In genomic region chr22:42379961-42380537, GRCh38 we compare ENCODE assay signal across 28 cellular contexts. TPM values are rescaled to one million over a fixed set of nuclear protein-coding genes. Genes with fewer than 3 reads are reported as not detected.
DNase-seq lines count a peak whose midpoint lies in the region; ATAC-seq and TF ChIP-seq lines count a peak whose summit lies in the region.
"Had no signal": no experiment of that assay in that cellular context is flagged by ENCODE, and none has a peak within 500 bp of the region (broad histone marks: within the 10 kb centered on the region; RNA-seq: fewer than 3 reads in every experiment).

No MANE protein-coding gene starts in this region.

- TF ChIP-seq EP300 in esophagus muscularis mucosa (IDR thresholded peaks at IDR 0.05): no peak

- H3K14ac ChIP-seq in neuronal stem cell (ENCODE audit: low read length): no peak overlapping the region

- CTCF ChIA-PET in WTC11 (lab: Charles Lee): interaction anchor here (2.5 kb wide), 1 partner anchor 11 kb away, joined by 6 read pairs; no protein-coding TSS in a partner anchor

- H4K8ac ChIP-seq in neuronal stem cell (ENCODE audit: low read depth, low read length): no peak overlapping the region

- peak overlapping the region; percentile 6 for H2BK120ac ChIP-seq in neuronal stem cell (ENCODE audit: low read depth, low read length)

- peak overlapping the region; percentile 25 for H3K9ac ChIP-seq in neuronal stem cell (ENCODE audit: low read depth, low read length, poor library complexity)

- H3K27me3 ChIP-seq in neuronal stem cell (ENCODE audit: control insufficient read depth in 3 of 3, insufficient read depth in 3 of 3, low read depth in 1 of 3, low read length in 3 of 3) (peaks cover 0 to 65% (median 0%) of the 10 kb centered on the region in 3 experiments), esophagus muscularis mucosa (no peaks in the 10 kb centered on the region)
- H3K27me3 ChIP-seq: body of pancreas, tibial nerve had no signal

- no peak overlapping the region for H3K27ac ChIP-seq in neuronal stem cell (replicated peaks; ENCODE audit: low read length)
- no peak overlapping the region for H3K27ac ChIP-seq in esophagus muscularis mucosa (replicated peaks in 1 of 4)
- H3K27ac ChIP-seq: A549, body of pancreas, tibial nerve had no signal

- no peak overlapping the region for H2AFZ ChIP-seq in neuronal stem cell (ENCODE audit: low read length)

- no peak overlapping the region for H4K91ac ChIP-seq in neuronal stem cell (ENCODE audit: low read depth, low read length, poor library complexity)

- H3K36me3 Mint-ChIP-seq in WTC11: peaks cover 8% of the 10 kb centered on the region
- H3K36me3 Mint-ChIP-seq in HFFc6 (ENCODE audit: low read depth): no peaks in the 10 kb centered on the region
- H3K36me3 Mint-ChIP-seq: activated CD8-positive, alpha-beta memory T cell treated with anti-CD3 and anti-CD28 coated beads, Interleukin-2, amount 10 ng/mL, durations not matched to agents 7 days and 5 days; CD4-positive, alpha-beta memory T cell; mesothelial cell of epicardium; naive thymus-derived CD8-positive, alpha-beta T cell had no signal

- no peak overlapping the region for H3K23ac ChIP-seq in neuronal stem cell (ENCODE audit: low read depth, low read length, poor library complexity)

- H3K4me3 Mint-ChIP-seq in WTC11: no peak overlapping the region
- H3K4me3 Mint-ChIP-seq in HFFc6: no peak overlapping the region
- H3K4me3 Mint-ChIP-seq: activated CD8-positive, alpha-beta memory T cell treated with anti-CD3 and anti-CD28 coated beads, Interleukin-2, amount 10 ng/mL, durations not matched to agents 7 days and 5 days; activated T-cell treated with anti-CD3 and anti-CD28 coated beads, Interleukin-2, amount 50 U/mL, for 72 hours; CD4-positive, alpha-beta memory T cell; mesothelial cell of epicardium; naive thymus-derived CD8-positive, alpha-beta T cell had no signal

- H3K36me3 ChIP-seq in neuronal stem cell (replicated peaks in 1 of 2; ENCODE audit: control insufficient read depth in 2 of 2, insufficient read depth in 2 of 2, low read length in 2 of 2) (no peaks in the 10 kb centered on the region), esophagus muscularis mucosa (no peaks in the 10 kb centered on the region)
- H3K36me3 ChIP-seq: tibial nerve had no signal

- no peak for ATAC-seq in WTC11
- ATAC-seq: A549; activated CD8-positive, alpha-beta memory T cell treated with anti-CD3 and anti-CD28 coated beads, Interleukin-2, amount 10 ng/mL, durations not matched to agents 7 days and 5 days; activated T-cell treated with anti-CD3 and anti-CD28 coated beads, Interleukin-2, amount 50 U/mL, for 72 hours; body of pancreas; naive thymus-derived CD8-positive, alpha-beta T cell; PC-3 had no signal

- no peak for TF ChIP-seq POLR2A in esophagus muscularis mucosa (IDR thresholded peaks at IDR 0.05; ENCODE audit: low read depth)

- POLR2A ChIA-PET in WTC11 (lab: Charles Lee): interaction anchor here (0.9 kb wide), 1 partner anchor 11 kb away, joined by 3 read pairs; no protein-coding TSS in a partner anchor

- DNase-seq in NCI-H2081 (lab: John Stamatoyannopoulos, UW) (peak; percentile 30 to 47), NCI-H2081 treated with DMSO at 0.1 percent for 48 hours (lab: John Stamatoyannopoulos, UW) (no peak), NCI-H146 (lab: John Stamatoyannopoulos, UW) (peak; percentile 58), NCI-H748 treated with DMSO at 0.1 percent for 48 hours (lab: John Stamatoyannopoulos, UW) (peak; percentile 30), neuronal stem cell (ENCODE audit: low spot score) (no peak), WTC11 (ENCODE audit: low spot score) (no peak), HFFc6 (no peak), esophagus muscularis mucosa (ENCODE audit: extremely low spot score) (no peak)
- DNase-seq: activated CD8-positive, alpha-beta memory T cell treated with anti-CD3 and anti-CD28 coated beads, Interleukin-2, amount 10 ng/mL, durations not matched to agents 7 days and 5 days; activated naive CD4-positive, alpha-beta T cell treated with Interleukin-2 at 50 U/mL for 16 hours; activated T-cell treated with anti-CD3 and anti-CD28 coated beads, Interleukin-2, amount 50 U/mL, for 72 hours; AML-193; body of pancreas; CD4-positive, alpha-beta memory T cell; GDM1; GOT3; Karpas-422; naive thymus-derived CD8-positive, alpha-beta T cell; NK-92 treated with Interleukin-12 subunit alpha and Interleukin-12 subunit beta, amount 100 ng/mL, for 24 hours; PC-3; stimulated activated CD8-positive, alpha-beta memory T cell treated with anti-CD3 and anti-CD28 coated beads, Interleukin-4, amount 100 ng/mL, for 48 hours had no signal

- H3K27ac Mint-ChIP-seq in WTC11: no peak overlapping the region
- no peak overlapping the region for H3K27ac Mint-ChIP-seq in HFFc6
- H3K27ac Mint-ChIP-seq: activated CD8-positive, alpha-beta memory T cell treated with anti-CD3 and anti-CD28 coated beads, Interleukin-2, amount 10 ng/mL, durations not matched to agents 7 days and 5 days; mesothelial cell of epicardium had no signal

- intact Hi-C loops in esophagus muscularis mucosa (cut with DNase I): no loop called here

- H3K27me3 Mint-ChIP-seq in WTC11 (ENCODE audit: low read depth): peaks cover 17% of the 10 kb centered on the region
- peaks cover 26% of the 10 kb centered on the region for H3K27me3 Mint-ChIP-seq in HFFc6 (ENCODE audit: insufficient read depth)
- H3K27me3 Mint-ChIP-seq: activated CD8-positive, alpha-beta memory T cell treated with anti-CD3 and anti-CD28 coated beads, Interleukin-2, amount 10 ng/mL, durations not matched to agents 7 days and 5 days; CD4-positive, alpha-beta memory T cell had no signal

- peak overlapping the region; percentile 43 for H2BK12ac ChIP-seq in neuronal stem cell (ENCODE audit: low read length)

- H3K9me3 Mint-ChIP-seq in WTC11 (peaks cover 6% of the 10 kb centered on the region), HFFc6 (no peaks in the 10 kb centered on the region)
- H3K9me3 Mint-ChIP-seq: activated T-cell treated with anti-CD3 and anti-CD28 coated beads, Interleukin-2, amount 50 U/mL, for 72 hours; CD4-positive, alpha-beta memory T cell; mesothelial cell of epicardium; naive thymus-derived CD8-positive, alpha-beta T cell had no signal

- no peak overlapping the region for H2BK5ac ChIP-seq in neuronal stem cell (ENCODE audit: low read length)

- H3K79me1 ChIP-seq in neuronal stem cell (ENCODE audit: low read depth, low read length): no peaks in the 10 kb centered on the region

- peaks cover 28 to 30% of the 10 kb centered on the region in 2 donors for H3K4me1 ChIP-seq in neuronal stem cell (ENCODE audit: control insufficient read depth in 2 of 2, insufficient read depth in 1 of 2, low read depth in 1 of 2, low read length in 2 of 2)
- peaks cover 0 to 13% (median 6%) of the 10 kb centered on the region in 4 donors for H3K4me1 ChIP-seq in esophagus muscularis mucosa
- H3K4me1 ChIP-seq: A549 had no signal

- WGBS in neuronal stem cell (ENCODE audit: extremely low coverage in 2 of 2, insufficient read length in 2 of 2, insufficient replicate concordance in 1 of 2), 2 donors: no CpG with 5 or more reads among the region's 16 CpGs
- WGBS in esophagus muscularis mucosa: 92% methylated on average over 13 of the region's 16 CpGs

- peaks cover 37% of the 10 kb centered on the region for H3K4me1 Mint-ChIP-seq in WTC11
- H3K4me1 Mint-ChIP-seq in HFFc6 (ENCODE audit: low read depth): peaks cover 8% of the 10 kb centered on the region
- H3K4me1 Mint-ChIP-seq: CD4-positive, alpha-beta memory T cell had no signal

- no peak overlapping the region for H3K18ac ChIP-seq in neuronal stem cell (ENCODE audit: low read length)

- TF ChIP-seq CTCF in WTC11 (IDR thresholded peaks at IDR 0.05) (no peak), HFFc6 (IDR thresholded peaks at IDR 0.05) (no peak), esophagus muscularis mucosa (IDR thresholded peaks at IDR 0.05) (no peak)

- H2BK15ac ChIP-seq in neuronal stem cell (ENCODE audit: low read length): no peak overlapping the region

- H3K4me2 ChIP-seq in neuronal stem cell (ENCODE audit: insufficient read depth, low read length, poor library complexity, severe bottlenecking): no peak overlapping the region
- H3K4me2 ChIP-seq: A549 had no signal

- H3K4ac ChIP-seq in neuronal stem cell (ENCODE audit: low read length): no peak overlapping the region

- peaks cover 0 to 2% of the 10 kb centered on the region in 2 donors for H3K9me3 ChIP-seq in neuronal stem cell (replicated peaks in 1 of 2; ENCODE audit: control insufficient read depth in 2 of 2, insufficient read depth in 1 of 2, low read depth in 1 of 2, low read length in 2 of 2)
- H3K9me3 ChIP-seq in esophagus muscularis mucosa: no peaks in the 10 kb centered on the region
- H3K9me3 ChIP-seq: A549, body of pancreas, tibial nerve had no signal

- H3K4me3 ChIP-seq in neuronal stem cell (ENCODE audit: low read length in 2 of 2): no peak overlapping the region
- no peak overlapping the region for H3K4me3 ChIP-seq in esophagus muscularis mucosa
- H3K4me3 ChIP-seq: A549, body of pancreas, tibial nerve had no signal

- no peak overlapping the region for H2AK5ac ChIP-seq in neuronal stem cell (ENCODE audit: low read depth, low read length)

TF ChIP-seq in WTC11, 78 proteins besides CTCF, POLR2A, EP300 and RAD21:
- no peak for TF ChIP-seq JAZF1 (CRISPR knock-in tag; IDR thresholded peaks at IDR 0.05)

RNA-seq across cellular contexts. Expression of gene NFAM1, which starts 52.2 kb away (rescaled TPM):
- polyA plus RNA-seq in neuronal stem cell (2013, experiment 1 of 2): 0.13 TPM
- polyA plus RNA-seq in neuronal stem cell (2013, experiment 2 of 2): 0.14 TPM
- 0.92 to 1.6 TPM (median 1.2 TPM) in 3 replicates for total RNA-seq in WTC11 (2021)
- not detected for total RNA-seq in HFFc6 (2021; fragmentation: NEBNext Ultra II Directional; extraction: Animal tissue kit (Norgen Biotek cat#: 25700))
- total RNA-seq in esophagus muscularis mucosa: 1 to 10 TPM; 2.1 to 5.1 (median 2.9) TPM
- total RNA-seq: endothelial cell of umbilical vein, glomerular endothelial cell, HepG2, osteocyte had no signal
- polyA plus RNA-seq: A549; endothelial cell of umbilical vein; naive thymus-derived CD8-positive, alpha-beta T cell had no signal

Comparison
In these comparisons a context has a peak if more than half of its experiments do, and no peak if none do; other contexts are left out.
1. DNase-seq: peak in NCI-H2081 (2 of 2), NCI-H146 (single experiment) and NCI-H748 treated with DMSO at 0.1 percent for 48 hours (single experiment); none in NCI-H2081 treated with DMSO at 0.1 percent for 48 hours (single experiment), neuronal stem cell (single experiment), WTC11 (single experiment), HFFc6 (single experiment) and esophagus muscularis mucosa (single experiment).